In the genomic region with DNA sequence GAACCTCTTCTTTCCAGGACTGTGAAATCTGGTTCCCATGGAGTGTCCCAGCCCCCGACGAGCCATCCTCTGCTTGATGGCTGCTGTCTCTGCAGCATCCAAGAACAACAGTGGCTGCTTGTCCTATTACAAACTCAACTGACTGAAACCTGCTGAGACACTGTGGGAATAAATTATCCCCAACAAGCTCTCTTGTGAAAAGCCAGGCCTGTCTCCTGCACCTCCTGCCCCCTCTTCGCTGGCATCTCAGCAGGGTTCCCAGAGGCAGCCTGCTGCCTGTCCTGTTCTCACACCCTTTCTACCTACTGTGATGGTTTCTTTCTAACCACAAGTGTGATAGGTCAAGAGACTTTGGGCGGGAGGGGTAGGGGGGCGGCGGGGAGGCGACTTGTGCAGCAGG, we compare ENCODE assay signal across 15 cellular contexts.
DNase-seq lines count a peak whose midpoint lies in the region; TF ChIP-seq lines count a peak whose summit lies in the region.
"Had no signal": no experiment of that assay in that cellular context is flagged by ENCODE, and none has a peak within 500 bp of the region (broad histone marks: within the 10 kb centered on the region; RNA-seq: fewer than 3 reads in every experiment).

No MANE protein-coding gene starts in this region.

- no peaks in the 10 kb centered on the region for H3K27me3 ChIP-seq in ovary
- H3K27me3 ChIP-seq: BLaER1 had no signal

- H3K36me3 ChIP-seq in ovary: no peaks in the 10 kb centered on the region
- H3K36me3 ChIP-seq: BLaER1 had no signal

- DNase-seq in NCI-H2107 treated with DMSO at 0.1 percent for 48 hours (lab: John Stamatoyannopoulos, UW; ENCODE audit: unreplicated experiment): peak; percentile 37
- no peak for DNase-seq in NCI-H2107 (lab: John Stamatoyannopoulos, UW)
- DNase-seq in LHCN-M2 (ENCODE audit: low read depth): peak; percentile 11
- DNase-seq in NCI-H69 (lab: John Stamatoyannopoulos, UW): peak; percentile 83
- DNase-seq in ovary: no peak
- no peak for DNase-seq in DMS153 treated with DMSO at 0.1 percent for 48 hours (lab: John Stamatoyannopoulos, UW; ENCODE audit: unreplicated experiment)
- no peak for DNase-seq in NOMO-1 (lab: John Stamatoyannopoulos, UW; ENCODE audit: unreplicated experiment in 2 of 2)
- DNase-seq: 8988T, DMS 273 treated with DMSO at 0.1 percent for 48 hours, GF-D8, NCI-H1105 treated with DMSO at 0.1 percent for 48 hours, NCI-H2029, NCI-H446 had no signal

- no peak overlapping the region for H3K27ac ChIP-seq in ovary
- H3K27ac ChIP-seq: BLaER1 had no signal

- H3K4me3 ChIP-seq in iPS-18c (ENCODE audit: insufficient read depth, low read depth, low read length) (0 out of 2 replicates have a peak overlapping the region, but pooled peaks have one; percentile 4), ovary (no peak overlapping the region)
- H3K4me3 ChIP-seq: BLaER1 had no signal

- peaks cover 13% of the 10 kb centered on the region for H3K4me1 ChIP-seq in ovary (ENCODE audit: insufficient read depth)

- WGBS in ovary, 3 donors: 79 to 81% (median 80%) methylated on average over 7 of the region's 7 CpGs

- TF ChIP-seq POLR2A in ovary (IDR thresholded peaks at IDR 0.05): no peak

- TF ChIP-seq EP300 in ovary (IDR thresholded peaks at IDR 0.05): no peak

- intact Hi-C loops in ovary (cut with DNase I): loop anchor here in 1 of 4 donors (5.0 kb wide), 1 partner anchor 185 kb away; no protein-coding TSS in a partner anchor

- no peak for TF ChIP-seq CTCF in ovary (IDR thresholded peaks at IDR 0.05)

- H3K9me3 ChIP-seq in iPS-18c (ENCODE audit: control insufficient read depth, insufficient read depth, low read length) (peaks cover 5% of the 10 kb centered on the region), ovary (no peaks in the 10 kb centered on the region)
- H3K9me3 ChIP-seq: BLaER1 had no signal

Comparison
In these comparisons a context has a peak if more than half of its experiments do, and no peak if none do; other contexts are left out.
1. DNase-seq: peak in NCI-H2107 treated with DMSO at 0.1 percent for 48 hours (single experiment), LHCN-M2 (single experiment) and NCI-H69 (single experiment); none in NCI-H2107 (single experiment), ovary (0 of 5), DMS153 treated with DMSO at 0.1 percent for 48 hours (single experiment) and NOMO-1 (0 of 2).